ENCODE assay signal across 8 cellular contexts in the genomic region with DNA sequence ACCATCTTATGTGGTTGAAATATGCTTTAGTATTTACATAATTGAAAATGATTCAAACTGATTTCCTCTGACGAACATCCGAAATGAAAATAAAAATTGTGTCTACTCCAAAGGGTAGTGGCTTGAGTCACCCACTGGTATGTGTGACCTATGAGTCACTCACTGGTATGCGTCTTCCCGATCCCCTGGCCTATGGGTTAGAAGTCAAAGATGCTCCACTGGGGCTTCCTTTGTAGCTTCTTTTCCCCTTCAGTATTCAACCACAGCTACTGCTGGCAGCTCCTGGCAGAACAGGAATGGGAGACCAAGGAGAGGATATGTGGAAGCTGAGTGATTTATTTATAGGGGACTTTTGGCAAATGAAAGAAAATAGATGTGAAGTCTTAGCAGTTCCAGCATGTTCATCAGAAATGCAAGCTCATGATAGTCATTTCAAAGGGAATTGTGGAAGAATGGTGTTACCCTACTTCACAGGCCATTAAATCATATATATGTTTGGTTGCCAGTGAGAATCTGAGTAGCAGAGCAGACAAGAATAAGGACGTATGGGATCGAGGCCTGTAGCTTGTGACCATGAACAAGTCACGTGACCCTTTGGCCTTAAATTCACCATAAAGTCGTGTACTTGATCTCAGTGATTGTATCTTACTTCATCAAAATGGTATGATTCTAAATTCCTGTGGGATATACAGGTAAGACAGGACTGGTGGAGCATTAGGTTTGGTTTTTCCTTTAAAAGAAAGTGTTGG.
DNase-seq lines count a peak whose midpoint lies in the region; ATAC-seq and TF ChIP-seq lines count a peak whose summit lies in the region.

No MANE protein-coding gene starts in this region.

- peak overlapping the region; percentile 87 for H3K27ac ChIP-seq in left ventricle myocardium inferior (replicated peaks)

- DNase-seq in Calu3 (peak; percentile 63), NOMO-1 treated with DMSO at 0.1 percent for 48 hours (lab: John Stamatoyannopoulos, UW; ENCODE audit: unreplicated experiment) (peak; percentile 47), left ventricle myocardium inferior (no peak), skeletal muscle cell (ENCODE audit: low read depth) (peak; percentile 93), GM19238 (ENCODE audit: insufficient read length, low spot score) (no peak), NCI-H1092 (lab: John Stamatoyannopoulos, UW) (no peak)

- H3K36me3 Mint-ChIP-seq in Calu3 (ENCODE audit: insufficient read depth, unreplicated experiment) = peaks cover 7% of the 10 kb centered on the region
- H3K36me3 Mint-ChIP-seq in activated naive CD4-positive, alpha-beta T cell treated with anti-CD3 and anti-CD28 coated beads, Interleukin-2, amount 50 U/mL, for 24 hours = peaks cover 17% of the 10 kb centered on the region

- H3K4me1 ChIP-seq in left ventricle myocardium inferior = peaks cover 59% of the 10 kb centered on the region

- H3K27ac Mint-ChIP-seq in Calu3 (ENCODE audit: unreplicated experiment) = peak overlapping the region; percentile 74
- H3K27ac Mint-ChIP-seq in activated naive CD4-positive, alpha-beta T cell treated with anti-CD3 and anti-CD28 coated beads, Interleukin-2, amount 50 U/mL, for 24 hours = peak overlapping the region; percentile 94

- no peak for ATAC-seq in GM21619 (IDR thresholded peaks at IDR 0.05; ENCODE audit: unreplicated experiment)

- H3K36me3 ChIP-seq in left ventricle myocardium inferior = no peaks in the 10 kb centered on the region

- H3K4me3 ChIP-seq in left ventricle myocardium inferior (peak overlapping the region; percentile 18), skeletal muscle cell (ENCODE audit: low read depth, low read length) (no peak overlapping the region)

- no peaks in the 10 kb centered on the region for H3K9me3 Mint-ChIP-seq in Calu3 (ENCODE audit: low read depth, unreplicated experiment)
- no peaks in the 10 kb centered on the region for H3K9me3 Mint-ChIP-seq in activated naive CD4-positive, alpha-beta T cell treated with anti-CD3 and anti-CD28 coated beads, Interleukin-2, amount 50 U/mL, for 24 hours

- CTCF ChIA-PET in Calu3 (lab: Charles Lee) = interaction anchor here (0.5 to 1.0 kb wide), 3 partner anchors 316 to 1378 kb away, joined by 3 to 8 read pairs (median 3); no protein-coding TSS in a partner anchor

- no peaks in the 10 kb centered on the region for H3K27me3 ChIP-seq in left ventricle myocardium inferior (ENCODE audit: low read depth)

- BruUV-seq in Calu3 (replicated peaks; lab: Mats Ljungman, UMichigan) = no TSS peak

- H3K4me3 Mint-ChIP-seq in Calu3 (ENCODE audit: low read depth, unreplicated experiment) = peak overlapping the region; percentile 4
- peak overlapping the region; percentile 77 for H3K4me3 Mint-ChIP-seq in activated naive CD4-positive, alpha-beta T cell treated with anti-CD3 and anti-CD28 coated beads, Interleukin-2, amount 50 U/mL, for 24 hours

- intact Hi-C loops in Calu3 (cut with micrococcal nuclease; ENCODE audit: unreplicated experiment) (loop anchor here (5.0 kb wide), 2 partner anchors 108 to 122 kb away; a partner anchor contains a TSS), left ventricle myocardium inferior (cut with micrococcal nuclease) (no loop called here)

- H3K27me3 Mint-ChIP-seq in Calu3 (ENCODE audit: unreplicated experiment) = no peaks in the 10 kb centered on the region
- H3K27me3 Mint-ChIP-seq in activated naive CD4-positive, alpha-beta T cell treated with anti-CD3 and anti-CD28 coated beads, Interleukin-2, amount 50 U/mL, for 24 hours = no peaks in the 10 kb centered on the region

- TF ChIP-seq CTCF in Calu3 (IDR thresholded peaks at IDR 0.05; ENCODE audit: unreplicated experiment) = no peak
- no peak for TF ChIP-seq CTCF in left ventricle myocardium inferior (IDR thresholded peaks at IDR 0.05; ENCODE audit: borderline replicate concordance)

- H3K4me1 Mint-ChIP-seq in Calu3 (ENCODE audit: low read depth, unreplicated experiment) = peaks cover 34% of the 10 kb centered on the region
- peaks cover 76% of the 10 kb centered on the region for H3K4me1 Mint-ChIP-seq in activated naive CD4-positive, alpha-beta T cell treated with anti-CD3 and anti-CD28 coated beads, Interleukin-2, amount 50 U/mL, for 24 hours

- H3K9me3 ChIP-seq in left ventricle myocardium inferior (replicated peaks) = no peaks in the 10 kb centered on the region

Comparison
In these comparisons a context has a peak if more than half of its experiments do, and no peak if none do; other contexts are left out.
1. DNase-seq: peak in Calu3 (single experiment), NOMO-1 treated with DMSO at 0.1 percent for 48 hours (single experiment) and skeletal muscle cell (single experiment); none in left ventricle myocardium inferior (single experiment), GM19238 (single experiment) and NCI-H1092 (single experiment).